In genomic region chr1:244156617-244157016, GRCh38 we compare ENCODE assay signal across 8 cellular contexts.
A peak's percentile ranks its signal among the peaks of the same experiment; 100 is the strongest.
DNase-seq lines count a peak whose midpoint lies in the region; ATAC-seq, FAIRE-seq and TF ChIP-seq lines count a peak whose summit lies in the region.
"Not testable (repeated sequence)": the region's sequence is repeated elsewhere in the genome, so short reads cannot be mapped to it uniquely, and the experiment has no call there.

No MANE protein-coding gene starts in this region.

- H3K9ac ChIP-seq in K562 (ENCODE audit: insufficient read depth in 1 of 2, low read depth in 2 of 2, low read length in 2 of 2); HepG2 (ENCODE audit: insufficient read depth, low read depth, low read length): not testable (repeated sequence)

- H3K79me2 ChIP-seq in K562 (ENCODE audit: control insufficient read depth, insufficient read depth, low read length); HepG2 (ENCODE audit: insufficient read depth, low read length): not testable (repeated sequence)

- H3K27me3 ChIP-seq in SJCRH30, result not testable (repeated sequence)
- H3K27me3 ChIP-seq in K562 (ENCODE audit: control insufficient read depth in 2 of 2, insufficient read depth in 2 of 2, low read length in 2 of 2) (peaks cover 19 to 23% of the 10 kb centered on the region in 2 experiments), HepG2 (ENCODE audit: control insufficient read depth in 1 of 2, insufficient read depth in 2 of 2, low read length in 2 of 2) (peaks cover 0 to 11% of the 10 kb centered on the region in 2 experiments; a peak in 3 of 5 replicates)

- not testable (repeated sequence) for H3K36me3 ChIP-seq in HEK293 (ENCODE audit: control insufficient read depth in 2 of 2, insufficient read depth in 1 of 2, low read length in 2 of 2); SJCRH30; K562 (ENCODE audit: control insufficient read depth, insufficient read depth, low read length); HepG2 (replicated peaks in 1 of 2; ENCODE audit: control insufficient read depth in 1 of 2, insufficient read depth in 2 of 2, low read length in 2 of 2)

- in situ Hi-C loops in K562 (cut with MboI); HepG2 (cut with HindIII; ENCODE audit: extremely low pct_ligation_motif_present, low pct_unique_long_range_greater_than_20kb): not testable (repeated sequence)

- not testable (repeated sequence) for ATAC-seq in WTC11; K562; HepG2; stimulated activated naive B cell treated with anti-CD40 and anti-IgM and Interleukin-4, amounts not matched to agents 10 μg/mL and 1 μg/mL and 100 μg/mL, for 72 hours (replicated peaks)

- not testable (repeated sequence) for H3K9me1 ChIP-seq in K562 (ENCODE audit: control insufficient read depth, insufficient read depth, low read length)

- H3K27ac ChIP-seq in HEK293 (ENCODE audit: extremely low read depth, low read depth, low read length); K562 (ENCODE audit: extremely low read depth, low read depth, low read length); HepG2 (ENCODE audit: extremely low read length, insufficient read depth, low read length): not testable (repeated sequence)
- H3K27ac ChIP-seq in SJCRH30, result peak overlapping the region; percentile 96

- intact Hi-C loops in K562 (cut with micrococcal nuclease); dendritic cell treated with granulocyte-macrophage colony-stimulating factor and Interleukin-4, amounts not matched to agents 40 ng/mL and 50 ng/mL, for 4 days (cut with micrococcal nuclease); HepG2 (cut with micrococcal nuclease; ENCODE audit: unreplicated experiment): not testable (repeated sequence)

- not testable (repeated sequence) for H3K9me3 ChIP-seq in HEK293 (ENCODE audit: control insufficient read depth, insufficient read depth, low read depth, low read length); SJCRH30 (replicated peaks); K562 (replicated peaks; ENCODE audit: control insufficient read depth, insufficient read depth, low read depth, low read length); HepG2 (ENCODE audit: low read length)

- BruUV-seq in K562 (replicated peaks; lab: Mats Ljungman, UMichigan); HepG2 (replicated peaks; lab: Mats Ljungman, UMichigan): not testable (repeated sequence)

- H3K36me3 Mint-ChIP-seq in WTC11; activated naive CD4-positive, alpha-beta T cell treated with anti-CD3 and anti-CD28 coated beads, Interleukin-2, amount 10 ng/mL, durations not matched to agents 7 days and 5 days; dendritic cell treated with granulocyte-macrophage colony-stimulating factor and Interleukin-4, amounts not matched to agents 40 ng/mL and 50 ng/mL, for 4 days (ENCODE audit: low read depth); stimulated activated naive B cell treated with anti-CD40 and anti-IgM and Interleukin-4, amounts not matched to agents 10 μg/mL and 1 μg/mL and 100 μg/mL, for 72 hours: not testable (repeated sequence)

- not testable (repeated sequence) for H3K27ac Mint-ChIP-seq in WTC11
- peak overlapping the region; percentile 33 for H3K27ac Mint-ChIP-seq in activated naive CD4-positive, alpha-beta T cell treated with anti-CD3 and anti-CD28 coated beads, Interleukin-2, amount 10 ng/mL, durations not matched to agents 7 days and 5 days
- H3K27ac Mint-ChIP-seq in dendritic cell treated with granulocyte-macrophage colony-stimulating factor and Interleukin-4, amounts not matched to agents 40 ng/mL and 50 ng/mL, for 4 days, result peak overlapping the region; percentile 13
- H3K27ac Mint-ChIP-seq in stimulated activated naive B cell treated with anti-CD40 and anti-IgM and Interleukin-4, amounts not matched to agents 10 μg/mL and 1 μg/mL and 100 μg/mL, for 72 hours, result peak overlapping the region; percentile 28

- not testable (repeated sequence) for DNase-seq in SJCRH30; WTC11 (ENCODE audit: low spot score); activated naive CD4-positive, alpha-beta T cell treated with anti-CD3 and anti-CD28 coated beads, Interleukin-2, amount 10 ng/mL, durations not matched to agents 7 days and 5 days; K562 (ENCODE audit: extremely low read depth in 1 of 4, low spot score in 3 of 4); HepG2 (ENCODE audit: low spot score); stimulated activated naive B cell treated with anti-CD40 and anti-IgM and Interleukin-4, amounts not matched to agents 10 μg/mL and 1 μg/mL and 100 μg/mL, for 72 hours

- not testable (repeated sequence) for TF ChIP-seq CTCF in HEK293 (tag by site-specific recombination; IDR thresholded peaks at IDR 0.05); WTC11 (IDR thresholded peaks at IDR 0.05); K562 (IDR thresholded peaks at IDR 0.05 in 2 of 3, conservative IDR thresholded peaks at IDR 0.05 in 1 of 3; ENCODE audit: insufficient read depth in 2 of 3, low read depth in 1 of 3, low read length in 3 of 3); HepG2 (CRISPR knock-in tag; IDR thresholded peaks at IDR 0.05)

- not testable (repeated sequence) for TF ChIP-seq RAD21 in K562 (CRISPR knock-in tag; conservative IDR thresholded peaks at IDR 0.05 in 1 of 2, IDR thresholded peaks at IDR 0.05 in 1 of 2); HepG2 (CRISPR knock-in tag; IDR thresholded peaks at IDR 0.05)

- CTCF ChIA-PET in HEK293 (lab: Yijun Ruan, JAX), result interaction anchor here (0.6 to 0.8 kb wide), 2 partner anchors 132 to 149 kb away, joined by 3 to 4 read pairs; no protein-coding TSS in a partner anchor
- CTCF ChIA-PET in WTC11 (lab: Charles Lee); activated naive CD4-positive, alpha-beta T cell treated with anti-CD3 and anti-CD28 coated beads, Interleukin-2, amount 10 ng/mL, durations not matched to agents 7 days and 5 days (lab: Charles Lee); K562 (lab: Yijun Ruan, JAX; ENCODE audit: low intra/inter-chr PET ratio); HepG2 (lab: Yijun Ruan, JAX; ENCODE audit: low intra/inter-chr PET ratio, low total read pairs): not testable (repeated sequence)

- TF ChIP-seq POLR2A in K562 (conservative IDR thresholded peaks at IDR 0.05); HepG2 (IDR thresholded peaks at IDR 0.05; ENCODE audit: insufficient read depth in 1 of 2, low read depth in 2 of 2, low read length in 2 of 2): not testable (repeated sequence)

- H3K4me2 ChIP-seq in K562 (ENCODE audit: insufficient read depth, low read length); HepG2 (ENCODE audit: low read depth, low read length): not testable (repeated sequence)

- H4K20me1 ChIP-seq in K562 (replicated peaks; ENCODE audit: control insufficient read depth, insufficient read depth, low read length); HepG2 (ENCODE audit: insufficient read depth, low read length): not testable (repeated sequence)

- H3K4me1 ChIP-seq in HEK293 (ENCODE audit: control insufficient read depth, insufficient read depth, low read length); K562 (replicated peaks in 1 of 2; ENCODE audit: control insufficient read depth in 2 of 2, insufficient read depth in 2 of 2, low read length in 2 of 2): not testable (repeated sequence)
- H3K4me1 ChIP-seq in SJCRH30, result peaks cover 33% of the 10 kb centered on the region
- peaks cover 13% of the 10 kb centered on the region for H3K4me1 ChIP-seq in HepG2 (ENCODE audit: insufficient read depth, low read length)

- not testable (repeated sequence) for H3K9me3 Mint-ChIP-seq in WTC11; activated naive CD4-positive, alpha-beta T cell treated with anti-CD3 and anti-CD28 coated beads, Interleukin-2, amount 10 ng/mL, durations not matched to agents 7 days and 5 days; dendritic cell treated with granulocyte-macrophage colony-stimulating factor and Interleukin-4, amounts not matched to agents 40 ng/mL and 50 ng/mL, for 4 days; stimulated activated naive B cell treated with anti-CD40 and anti-IgM and Interleukin-4, amounts not matched to agents 10 μg/mL and 1 μg/mL and 100 μg/mL, for 72 hours

- H3K27me3 Mint-ChIP-seq in WTC11 (ENCODE audit: low read depth); activated naive CD4-positive, alpha-beta T cell treated with anti-CD3 and anti-CD28 coated beads, Interleukin-2, amount 10 ng/mL, durations not matched to agents 7 days and 5 days; dendritic cell treated with granulocyte-macrophage colony-stimulating factor and Interleukin-4, amounts not matched to agents 40 ng/mL and 50 ng/mL, for 4 days; stimulated activated naive B cell treated with anti-CD40 and anti-IgM and Interleukin-4, amounts not matched to agents 10 μg/mL and 1 μg/mL and 100 μg/mL, for 72 hours: not testable (repeated sequence)

- not testable (repeated sequence) for H3K4me3 ChIP-seq in HEK293 (ENCODE audit: low read depth, low read length); K562; HepG2 (replicated peaks in 1 of 3; ENCODE audit: insufficient read depth in 1 of 3, low read depth in 2 of 3, low read length in 3 of 3)
- peak overlapping the region; percentile 31 for H3K4me3 ChIP-seq in SJCRH30

- POLR2A ChIA-PET in HEK293 (lab: Yijun Ruan, JAX), result interaction anchor here (0.6 kb wide), 1 partner anchor 57 kb away, joined by 3 read pairs; no protein-coding TSS in a partner anchor
- POLR2A ChIA-PET in WTC11 (lab: Charles Lee); K562 (lab: Yijun Ruan, JAX); HepG2 (lab: Yijun Ruan, JAX): not testable (repeated sequence)

- H3K4me3 Mint-ChIP-seq in WTC11; activated naive CD4-positive, alpha-beta T cell treated with anti-CD3 and anti-CD28 coated beads, Interleukin-2, amount 10 ng/mL, durations not matched to agents 7 days and 5 days; dendritic cell treated with granulocyte-macrophage colony-stimulating factor and Interleukin-4, amounts not matched to agents 40 ng/mL and 50 ng/mL, for 4 days; stimulated activated naive B cell treated with anti-CD40 and anti-IgM and Interleukin-4, amounts not matched to agents 10 μg/mL and 1 μg/mL and 100 μg/mL, for 72 hours: not testable (repeated sequence)

- FAIRE-seq in K562 (lab: Jason Lieb, UNC); HepG2 (lab: Jason Lieb, UNC): not testable (repeated sequence)

- H2AFZ ChIP-seq in K562 (ENCODE audit: low read depth, low read length); HepG2 (ENCODE audit: low read length): not testable (repeated sequence)

- H3K4me1 Mint-ChIP-seq in WTC11, result peaks cover 15% of the 10 kb centered on the region
- H3K4me1 Mint-ChIP-seq in activated naive CD4-positive, alpha-beta T cell treated with anti-CD3 and anti-CD28 coated beads, Interleukin-2, amount 10 ng/mL, durations not matched to agents 7 days and 5 days; stimulated activated naive B cell treated with anti-CD40 and anti-IgM and Interleukin-4, amounts not matched to agents 10 μg/mL and 1 μg/mL and 100 μg/mL, for 72 hours: not testable (repeated sequence)
- peaks cover 12% of the 10 kb centered on the region for H3K4me1 Mint-ChIP-seq in dendritic cell treated with granulocyte-macrophage colony-stimulating factor and Interleukin-4, amounts not matched to agents 40 ng/mL and 50 ng/mL, for 4 days (ENCODE audit: low read depth)

- TF ChIP-seq EP300 in K562 (IDR thresholded peaks at IDR 0.05; ENCODE audit: low read length); HepG2 (IDR thresholded peaks at IDR 0.05; ENCODE audit: low read depth in 2 of 2, low read length in 2 of 2); HepG2 (CRISPR knock-in tag; IDR thresholded peaks at IDR 0.05; ENCODE audit: borderline replicate concordance): not testable (repeated sequence)
